8 cellular contexts compared by ENCODE assay signal in genomic region chr1:153783233-153784190, GRCh38. TPM values are rescaled to one million over a fixed set of nuclear protein-coding genes. Genes with fewer than 3 reads are reported as not detected.
DNase-seq lines count a peak whose midpoint lies in the region; ATAC-seq and TF ChIP-seq lines count a peak whose summit lies in the region.

No MANE protein-coding gene starts in this region.

- H2AFZ ChIP-seq in parathyroid adenoma = peak overlapping the region; percentile 87

- WGBS in tibial nerve, 2 donors = 0% methylated on average over 39 to 55 of the region's 61 CpGs

- peak overlapping the region; percentile 93 for H3K4me3 Mint-ChIP-seq in activated naive CD8-positive, alpha-beta T cell treated with anti-CD3 and anti-CD28 coated beads for 36 hours

- peak; percentile 95 to 99 for TF ChIP-seq EP300 in tibial nerve (IDR thresholded peaks at IDR 0.05)

- no peaks in the 10 kb centered on the region for H3K79me2 ChIP-seq in parathyroid adenoma

- H3K4me3 ChIP-seq in parathyroid adenoma (ENCODE audit: low read depth, low read length) (peak overlapping the region; percentile 96), tibial nerve (peak overlapping the region; percentile 62 to 77 (median 66))

- H3K36me3 Mint-ChIP-seq in activated naive CD8-positive, alpha-beta T cell treated with anti-CD3 and anti-CD28 coated beads for 36 hours = no peaks in the 10 kb centered on the region

- peaks cover 5% of the 10 kb centered on the region for H3K27me3 Mint-ChIP-seq in activated naive CD8-positive, alpha-beta T cell treated with anti-CD3 and anti-CD28 coated beads for 36 hours

- H3K36me3 ChIP-seq in parathyroid adenoma (ENCODE audit: control insufficient read depth, insufficient read depth, low read length) (no peaks in the 10 kb centered on the region), tibial nerve (peaks cover 0 to 11% (median 0%) of the 10 kb centered on the region in 3 donors)

- H3K9me3 ChIP-seq in parathyroid adenoma (ENCODE audit: control insufficient read depth, low read length) (no peaks in the 10 kb centered on the region), tibial nerve (no peaks in the 10 kb centered on the region)

- H3K27me3 ChIP-seq in parathyroid adenoma (ENCODE audit: control insufficient read depth, insufficient read depth, low read length) = no peaks in the 10 kb centered on the region
- no peaks in the 10 kb centered on the region for H3K27me3 ChIP-seq in tibial nerve

- ATAC-seq in HG02588 (IDR thresholded peaks at IDR 0.05; ENCODE audit: unreplicated experiment) = peak; percentile 91
- ATAC-seq in Right ventricle myocardium superior (ENCODE audit: poor library complexity) = peak; percentile 99

- H3K4me1 ChIP-seq in parathyroid adenoma (peaks cover 20% of the 10 kb centered on the region), tibial nerve (peaks cover 0 to 12% (median 3%) of the 10 kb centered on the region in 4 donors)

- DNase-seq in GM10248 (ENCODE audit: extremely low spot score) = peak; percentile 97
- DNase-seq in NCI-H1092 (lab: John Stamatoyannopoulos, UW) = peak; percentile 91
- peak; percentile 80 for DNase-seq in SKM-1 (lab: John Stamatoyannopoulos, UW; ENCODE audit: unreplicated experiment)
- DNase-seq in activated naive CD8-positive, alpha-beta T cell treated with anti-CD3 and anti-CD28 coated beads for 36 hours = peak; percentile 95
- peak; percentile 96 for DNase-seq in Right ventricle myocardium superior
- peak; percentile 81 to 83 for DNase-seq in tibial nerve (ENCODE audit: low spot score in 2 of 2)

- H3K27ac Mint-ChIP-seq in activated naive CD8-positive, alpha-beta T cell treated with anti-CD3 and anti-CD28 coated beads for 36 hours = peak overlapping the region; percentile 92

- H3K4me1 Mint-ChIP-seq in activated naive CD8-positive, alpha-beta T cell treated with anti-CD3 and anti-CD28 coated beads for 36 hours = peaks cover 9% of the 10 kb centered on the region

- no peak for TF ChIP-seq CTCF in GM10248 (IDR thresholded peaks at IDR 0.05; ENCODE audit: control extremely low read depth, extremely low read depth, low read depth, missing control alignments)
- TF ChIP-seq CTCF in parathyroid adenoma (IDR thresholded peaks at IDR 0.05) = no peak
- peak in 3 of 5 experiments; percentile 8 to 69 (median 59) for TF ChIP-seq CTCF in tibial nerve (IDR thresholded peaks at IDR 0.05)

- CTCF ChIA-PET in GM10248 (lab: Yijun Ruan, JAX) = interaction anchor here (0.7 kb wide), 1 partner anchor 8 kb away, joined by 3 read pairs; no protein-coding TSS in a partner anchor

- peak overlapping the region; percentile 94 for H3K4me2 ChIP-seq in parathyroid adenoma (ENCODE audit: low read length)

- no peaks in the 10 kb centered on the region for H3K9me3 Mint-ChIP-seq in activated naive CD8-positive, alpha-beta T cell treated with anti-CD3 and anti-CD28 coated beads for 36 hours

- H3K27ac ChIP-seq in parathyroid adenoma (peak overlapping the region; percentile 95), tibial nerve (peak overlapping the region; percentile 89 to 97 (median 94))

- POLR2A ChIA-PET in GM10248 (lab: Yijun Ruan, JAX) = interaction anchor here (0.7 kb wide), 1 partner anchor 56 kb away, joined by 3 read pairs; no protein-coding TSS in a partner anchor

- H3K9ac ChIP-seq in parathyroid adenoma = peak overlapping the region; percentile 76

- intact Hi-C loops in Right ventricle myocardium superior (cut with DNase I) = no loop called here

- TF ChIP-seq POLR2A in tibial nerve (IDR thresholded peaks at IDR 0.05) = peak; percentile 97 to 98

RNA-seq across cellular contexts. Expression of gene SLC27A3, which starts 8.3 kb away (rescaled TPM):
- 1 to 10 TPM; 6.4 to 6.9 TPM for total RNA-seq in activated naive CD8-positive, alpha-beta T cell treated with anti-CD3 and anti-CD28 coated beads for 36 hours
- total RNA-seq in Right ventricle myocardium superior = 12.0 TPM
- 10 to 100 TPM; 38.5 to 89.4 (median 59.2) TPM for total RNA-seq in tibial nerve

RNA-seq across cellular contexts. Expression of gene INTS3, which starts 55.7 kb away (rescaled TPM):
- total RNA-seq in activated naive CD8-positive, alpha-beta T cell treated with anti-CD3 and anti-CD28 coated beads for 36 hours = 10 to 100 TPM; 47.9 to 48.0 TPM
- 31.8 TPM for total RNA-seq in Right ventricle myocardium superior
- total RNA-seq in tibial nerve = 10 to 100 TPM; 66.6 to 79.5 (median 71.3) TPM

Comparison
In these comparisons a context has a peak if more than half of its experiments do, and no peak if none do; other contexts are left out.
1. Peak in every context shown above with its lines: DNase-seq, ATAC-seq, H3K4me3 ChIP-seq and H3K27ac ChIP-seq.
2. CTCF ChIP-seq: peak in tibial nerve (3 of 5); none in GM10248 (single experiment) and parathyroid adenoma (single experiment).